19 cellular contexts compared by ENCODE assay signal in genomic region chr13:111533900-111534645, GRCh38.
A peak's percentile ranks its signal among the peaks of the same experiment; 100 is the strongest.
DNase-seq lines count a peak whose midpoint lies in the region; TF ChIP-seq lines count a peak whose summit lies in the region.
"Had no signal": no experiment of that assay in that cellular context is flagged by ENCODE, and none has a peak within 500 bp of the region (broad histone marks: within the 10 kb centered on the region; RNA-seq: fewer than 3 reads in every experiment).

No MANE protein-coding gene starts in this region.

- H3K9me3 ChIP-seq in iPS-20b (ENCODE audit: insufficient read depth, low read depth, low read length) (no peaks in the 10 kb centered on the region), OCI-LY7 (ENCODE audit: low read length) (no peaks in the 10 kb centered on the region)
- H3K9me3 ChIP-seq: lower lobe of right lung, mucosa of descending colon had no signal

- H3K27ac ChIP-seq in iPS-20b (ENCODE audit: low read length) (no peak overlapping the region), OCI-LY7 (ENCODE audit: low read depth, low read length, poor library complexity, severe bottlenecking) (no peak overlapping the region)
- H3K27ac ChIP-seq: lower lobe of right lung, parathyroid adenoma had no signal

- no peaks in the 10 kb centered on the region for H3K9me2 ChIP-seq in OCI-LY7 (ENCODE audit: insufficient read depth, low read length)

- peak overlapping the region; percentile 60; the same call in 1 of the 2 replicates for H3K4me3 ChIP-seq in iPS-20b (ENCODE audit: low read length)
- no peak overlapping the region for H3K4me3 ChIP-seq in OCI-LY7 (ENCODE audit: low read depth, low read length, poor library complexity, severe bottlenecking)
- H3K4me3 ChIP-seq: lower lobe of right lung, mucosa of descending colon had no signal

- CTCF ChIA-PET in OCI-LY7 (lab: Charles Lee; ENCODE audit: unreplicated experiment), result no interaction called here

- H3K36me3 ChIP-seq in iPS-20b (ENCODE audit: insufficient read depth, low read depth, low read length), result no peaks in the 10 kb centered on the region
- H3K36me3 ChIP-seq in OCI-LY7 (ENCODE audit: insufficient read depth, low read length), result no peaks in the 10 kb centered on the region
- H3K36me3 ChIP-seq: lower lobe of right lung had no signal

- no peaks in the 10 kb centered on the region for H4K20me1 ChIP-seq in OCI-LY7 (ENCODE audit: insufficient read depth, low read length)

- H3K9ac ChIP-seq in iPS-20b (ENCODE audit: low read depth, low read length), result no peak overlapping the region
- H3K9ac ChIP-seq: parathyroid adenoma had no signal

- intact Hi-C loops in OCI-LY7 (cut with micrococcal nuclease; ENCODE audit: unreplicated experiment), result no loop called here

- TF ChIP-seq CTCF in OCI-LY7 (conservative IDR thresholded peaks at IDR 0.05; ENCODE audit: low read length), result no peak

- DNase-seq in DMS153 treated with DMSO at 0.1 percent for 48 hours (lab: John Stamatoyannopoulos, UW; ENCODE audit: unreplicated experiment), result peak; percentile 65
- peak; percentile 48 for DNase-seq in NCI-H1105 (lab: John Stamatoyannopoulos, UW)
- peak; percentile 23 for DNase-seq in NCI-H2196 treated with DMSO at 0.1 percent for 48 hours (lab: John Stamatoyannopoulos, UW; ENCODE audit: unreplicated experiment)
- no peak for DNase-seq in hypothalamus (lab: John Stamatoyannopoulos, UW)
- DNase-seq in COLO829 (ENCODE audit: low spot score), result no peak
- no peak for DNase-seq in OCI-LY7 (ENCODE audit: low spot score)
- no peak for DNase-seq in cerebellar cortex (ENCODE audit: low spot score)
- DNase-seq: ACHN; activated CD4-positive, alpha-beta T cell treated with anti-CD3 and anti-CD28 coated beads, Interleukin-2, amount 50 U/mL, for 48 hours; activated CD8-positive, alpha-beta memory T cell treated with anti-CD3 and anti-CD28 coated beads, Interleukin-2, amount 50 U/mL, for 4 hours; aorta; lower lobe of right lung; mucosa of descending colon; NCI-H187 treated with DMSO at 0.1 percent for 48 hours; NCI-H526 treated with DMSO at 0.1 percent for 48 hours; stimulated activated CD4-positive, alpha-beta T cell treated with anti-CD3 and anti-CD28 coated beads, Interleukin-4, amount 100 ng/mL, for 4 hours; stimulated activated naive CD4-positive, alpha-beta T cell had no signal

- BruUV-seq in OCI-LY7 (replicated peaks; lab: Mats Ljungman, UMichigan), result no TSS peak

- H3K79me2 ChIP-seq in OCI-LY7 (ENCODE audit: insufficient read depth, low read depth, low read length), result no peaks in the 10 kb centered on the region
- H3K79me2 ChIP-seq: parathyroid adenoma had no signal

- no peak overlapping the region for H3K4me2 ChIP-seq in OCI-LY7 (ENCODE audit: low read length)

- peaks cover 87% of the 10 kb centered on the region for H3K27me3 ChIP-seq in iPS-20b (ENCODE audit: insufficient read depth, low read length)

- no peak overlapping the region for H2AFZ ChIP-seq in OCI-LY7 (ENCODE audit: low read length)
- H2AFZ ChIP-seq: parathyroid adenoma had no signal

- H3K4me1 ChIP-seq in iPS-20b (ENCODE audit: insufficient read depth, low read length) (peaks cover 58% of the 10 kb centered on the region), OCI-LY7 (ENCODE audit: insufficient read depth, low read length, poor library complexity, severe bottlenecking) (no peaks in the 10 kb centered on the region)
- H3K4me1 ChIP-seq: lower lobe of right lung, parathyroid adenoma had no signal

- POLR2A ChIA-PET in OCI-LY7 (lab: Charles Lee), result no interaction called here

Comparison
In these comparisons a context has a peak if more than half of its experiments do, and no peak if none do; other contexts are left out.
1. DNase-seq: peak in DMS153 treated with DMSO at 0.1 percent for 48 hours (single experiment), NCI-H1105 (single experiment) and NCI-H2196 treated with DMSO at 0.1 percent for 48 hours (single experiment); none in hypothalamus (0 of 51), COLO829 (single experiment), OCI-LY7 (single experiment) and cerebellar cortex (single experiment).